Comparison of ENCODE assay signal across 7 cellular contexts in genomic region chr9:94167376-94167775, GRCh38.
DNase-seq lines count a peak whose midpoint lies in the region; TF ChIP-seq lines count a peak whose summit lies in the region.

No MANE protein-coding gene starts in this region.

- peaks cover 28% of the 10 kb centered on the region for H3K36me3 Mint-ChIP-seq in activated naive CD8-positive, alpha-beta T cell treated with anti-CD3 and anti-CD28 coated beads for 36 hours
- H3K36me3 Mint-ChIP-seq in immature natural killer cell, result no peaks in the 10 kb centered on the region

- TF ChIP-seq POLR2A in stomach (IDR thresholded peaks at IDR 0.05), result no peak

- no peaks in the 10 kb centered on the region for H3K9me3 ChIP-seq in HUES6 (ENCODE audit: control insufficient read depth, insufficient read depth, low read depth, low read length)
- no peaks in the 10 kb centered on the region for H3K9me3 ChIP-seq in stomach

- H3K27ac ChIP-seq in HUES6 (ENCODE audit: low read depth, low read length) (peak overlapping the region; percentile 96), stomach (peak overlapping the region; percentile 94 to 100 (median 100))

- DNase-seq in activated naive CD8-positive, alpha-beta T cell treated with anti-CD3 and anti-CD28 coated beads for 36 hours, result no peak
- DNase-seq in immature natural killer cell (no peak), stomach (no peak), UCSD-AML1 (lab: John Stamatoyannopoulos, UW; ENCODE audit: unreplicated experiment) (no peak), posterior vena cava (ENCODE audit: low spot score) (no peak), OCI-M2 (lab: John Stamatoyannopoulos, UW; ENCODE audit: unreplicated experiment) (no peak)

- peak overlapping the region; percentile 95 for H3K9ac ChIP-seq in HUES6 (ENCODE audit: low read length)

- H3K27me3 Mint-ChIP-seq in activated naive CD8-positive, alpha-beta T cell treated with anti-CD3 and anti-CD28 coated beads for 36 hours, result no peaks in the 10 kb centered on the region
- H3K27me3 Mint-ChIP-seq in immature natural killer cell (ENCODE audit: low read depth in 3 of 3), result peaks cover 9 to 13% (median 12%) of the 10 kb centered on the region in 3 donors

- peak overlapping the region; percentile 81 for H3K27ac Mint-ChIP-seq in activated naive CD8-positive, alpha-beta T cell treated with anti-CD3 and anti-CD28 coated beads for 36 hours
- peak overlapping the region; percentile 80 to 89 (median 88) for H3K27ac Mint-ChIP-seq in immature natural killer cell

- H3K9me3 Mint-ChIP-seq in activated naive CD8-positive, alpha-beta T cell treated with anti-CD3 and anti-CD28 coated beads for 36 hours, result no peaks in the 10 kb centered on the region
- H3K9me3 Mint-ChIP-seq in immature natural killer cell, result no peaks in the 10 kb centered on the region

- peak overlapping the region; percentile 83 for H3K4me3 ChIP-seq in HUES6 (ENCODE audit: low read depth, low read length)
- H3K4me3 ChIP-seq in stomach, result peak overlapping the region; percentile 64 to 97 (median 82)

- H3K4me1 ChIP-seq in HUES6 (ENCODE audit: control insufficient read depth, insufficient read depth, low read length) (peaks cover 10% of the 10 kb centered on the region; the same call in 1 of the 2 replicates), stomach (peaks cover 40 to 62% (median 54%) of the 10 kb centered on the region in 4 donors)

- H3K36me3 ChIP-seq in HUES6 (ENCODE audit: control insufficient read depth, insufficient read depth, low read length), result peaks cover 13% of the 10 kb centered on the region; the same call in 1 of the 2 replicates
- peaks cover 0 to 5% (median 2%) of the 10 kb centered on the region in 4 donors for H3K36me3 ChIP-seq in stomach

- 0 to 1% (median 0%) methylated on average over 4 of the region's 4 CpGs for WGBS in stomach, 5 donors

- no peak for TF ChIP-seq CTCF in stomach (IDR thresholded peaks at IDR 0.05)

- no peak for TF ChIP-seq EP300 in stomach (IDR thresholded peaks at IDR 0.05)

- intact Hi-C loops in stomach (cut with DNase I; ENCODE audit: low total_unique reads) (no loop called here), posterior vena cava (cut with DNase I) (no loop called here)

- H3K4me1 Mint-ChIP-seq in activated naive CD8-positive, alpha-beta T cell treated with anti-CD3 and anti-CD28 coated beads for 36 hours, result peaks cover 45% of the 10 kb centered on the region
- H3K4me1 Mint-ChIP-seq in immature natural killer cell, result peaks cover 50 to 64% of the 10 kb centered on the region in 2 donors

- peak overlapping the region; percentile 90 for H3K4me3 Mint-ChIP-seq in activated naive CD8-positive, alpha-beta T cell treated with anti-CD3 and anti-CD28 coated beads for 36 hours
- H3K4me3 Mint-ChIP-seq in immature natural killer cell, result peak overlapping the region; percentile 80 to 93 (median 84)

- H3K27me3 ChIP-seq in HUES6 (ENCODE audit: control insufficient read depth, insufficient read depth, low read length) (no peaks in the 10 kb centered on the region), stomach (no peaks in the 10 kb centered on the region)
